Comparison of ENCODE assay signal across 12 cellular contexts in genomic region chr19:48519426-48519825, GRCh38. TPM values are rescaled to one million over a fixed set of nuclear protein-coding genes. Genes with fewer than 3 reads are reported as not detected.
A peak's percentile ranks its signal among the peaks of the same experiment; 100 is the strongest.
DNase-seq lines count a peak whose midpoint lies in the region; ATAC-seq and TF ChIP-seq lines count a peak whose summit lies in the region.
"Not testable (repeated sequence)": the region's sequence is repeated elsewhere in the genome, so short reads cannot be mapped to it uniquely, and the experiment has no call there.
"Had no signal": no experiment of that assay in that cellular context is flagged by ENCODE, and none has a peak within 500 bp of the region (broad histone marks: within the 10 kb centered on the region; RNA-seq: fewer than 3 reads in every experiment).

No MANE protein-coding gene starts in this region.

- H3K36me3 ChIP-seq in BLaER1; HEK293 (ENCODE audit: control insufficient read depth in 2 of 2, insufficient read depth in 1 of 2, low read length in 2 of 2); mucosa of descending colon (ENCODE audit: low read depth): not testable (repeated sequence)

- 0 out of 2 replicates have a peak overlapping the region, but pooled peaks have one; percentile 12 for H3K4me2 ChIP-seq in BLaER1

- H3K9me3 ChIP-seq in BLaER1; HEK293 (ENCODE audit: control insufficient read depth, insufficient read depth, low read depth, low read length); mucosa of descending colon: not testable (repeated sequence)

- H3K4me3 ChIP-seq in BLaER1; HEK293 (ENCODE audit: low read depth, low read length); mucosa of descending colon: not testable (repeated sequence)

- peak; percentile 31 for ATAC-seq in left colon
- peak; percentile 38 for ATAC-seq in mucosa of descending colon

- CTCF ChIA-PET in HEK293 (lab: Yijun Ruan, JAX), result interaction anchor here (0.6 to 1.9 kb wide), 2 partner anchors 65 to 1273 kb away, joined by 3 to 5 read pairs; no protein-coding TSS in a partner anchor

- peak; percentile 47 for DNase-seq in RKO (ENCODE audit: low spot score)
- not testable (repeated sequence) for DNase-seq in left colon, mucosa of descending colon

- H4K20me1 ChIP-seq in BLaER1, result not testable (repeated sequence)

- H3K27ac ChIP-seq in BLaER1; HEK293 (ENCODE audit: extremely low read depth, low read depth, low read length): not testable (repeated sequence)

- TF ChIP-seq CTCF in HEK293 (tag by site-specific recombination; IDR thresholded peaks at IDR 0.05); mucosa of descending colon (IDR thresholded peaks at IDR 0.05): not testable (repeated sequence)

- peaks cover 18% of the 10 kb centered on the region for H3K4me1 ChIP-seq in BLaER1
- H3K4me1 ChIP-seq in HEK293 (ENCODE audit: control insufficient read depth, insufficient read depth, low read length); mucosa of descending colon (ENCODE audit: low read depth): not testable (repeated sequence)

- H3K27me3 ChIP-seq in BLaER1, result not testable (repeated sequence)

- H3K9ac ChIP-seq in BLaER1, result not testable (repeated sequence)

- intact Hi-C loops in left colon (cut with DNase I, micrococcal nuclease); mucosa of descending colon (cut with DNase I, micrococcal nuclease): not testable (repeated sequence)

- POLR2A ChIA-PET in HEK293 (lab: Yijun Ruan, JAX), result not testable (repeated sequence)

TF ChIP-seq in HEK293, 187 proteins besides CTCF, POLR2A, EP300 and RAD21:
- TF ChIP-seq ZNF121 (tag by site-specific recombination; IDR thresholded peaks at IDR 0.05) (peak; percentile 38; the same call in 1 of the 2 replicates), SP7 (tag by site-specific recombination; IDR thresholded peaks at IDR 0.05) (peak; percentile 14; the same call in 1 of the 2 replicates)

RNA-seq across cellular contexts. Expression of gene LMTK3, which starts 7.8 kb away (rescaled TPM):
- total RNA-seq in left colon (1 to 10 TPM in 1 of 2 donors, under 1 TPM in 1; 0.87 to 1.1 TPM), mucosa of descending colon (1 to 10 TPM in 2 of 3 donors, under 1 TPM in 1; 0.48 to 2.6 (median 1.3) TPM)

RNA-seq across cellular contexts. Expression of gene SULT2B1, which starts 32.5 kb away (rescaled TPM):
- total RNA-seq in left colon, result under 1 TPM; 0.87 to 0.89 TPM
- 1 to 10 TPM in 2 of 3 donors, under 1 TPM in 1; 0.51 to 3.1 (median 1.1) TPM for total RNA-seq in mucosa of descending colon
- total RNA-seq: B cell; CD4-positive, alpha-beta memory T cell; CD4-positive, CD25-positive, alpha-beta regulatory T cell; CD8-positive, alpha-beta memory T cell; Daoy; G401; GM12878 had no signal

RNA-seq across cellular contexts. Expression of gene CYTH2, which starts 50.3 kb away (rescaled TPM):
- total RNA-seq in left colon, result 10 to 100 TPM; 68.3 to 75.6 TPM
- total RNA-seq in mucosa of descending colon, result 10 to 100 TPM; 66.3 to 86.9 (median 69.3) TPM
